8 cellular contexts compared by ENCODE assay signal in the genomic region with DNA sequence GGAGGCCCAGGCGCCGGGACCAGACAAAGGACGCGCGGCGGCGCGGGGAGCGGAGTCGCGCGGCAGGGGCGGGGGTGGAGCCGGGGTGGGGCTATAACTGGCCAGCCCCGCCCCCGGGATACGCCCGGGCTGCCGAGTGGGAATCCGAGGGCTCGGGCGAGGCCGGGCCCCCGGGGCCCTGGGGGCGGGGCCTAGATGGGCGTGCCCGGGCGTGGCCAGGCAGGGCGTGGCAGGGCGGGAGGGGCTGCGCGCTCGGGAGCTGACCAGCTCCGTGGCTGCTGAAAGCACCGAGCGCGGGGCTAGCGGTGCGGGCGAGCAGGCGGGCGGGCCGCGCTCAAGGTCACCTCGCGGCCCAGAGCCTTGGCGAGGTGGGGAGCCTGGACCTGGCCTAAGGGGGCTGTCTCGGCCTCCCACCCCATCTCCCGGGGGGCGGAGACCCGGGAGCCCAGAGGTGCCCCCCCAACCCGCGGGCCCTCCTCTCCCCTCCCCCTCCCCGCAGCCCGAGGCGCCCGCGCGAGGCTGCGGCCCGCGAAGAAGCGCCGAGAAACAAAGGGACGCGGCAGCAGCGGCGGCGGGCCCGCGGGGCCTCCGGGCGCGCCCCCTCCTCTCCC. TPM values are rescaled to one million over a fixed set of nuclear protein-coding genes. Genes with fewer than 3 reads are reported as not detected.
DNase-seq lines count a peak whose midpoint lies in the region; FAIRE-seq and TF ChIP-seq lines count a peak whose summit lies in the region.

No MANE protein-coding gene starts in this region.

- in situ Hi-C loops in GM13976 (cut with MboI; ENCODE audit: low sequenced_read_pairs, unreplicated experiment) = no loop called here
- in situ Hi-C loops in KBM-7 (cut with MboI; ENCODE audit: low pct_unique_long_range_greater_than_20kb, low sequenced_read_pairs) = no loop called here

- no peaks in the 10 kb centered on the region for H3K9me3 ChIP-seq in A673 (ENCODE audit: low read depth, low read length, poor library complexity, severe bottlenecking)

- TF ChIP-seq CTCF in A673 (conservative IDR thresholded peaks at IDR 0.05; ENCODE audit: low read depth, low read length) (no peak), GM13976 (IDR thresholded peaks at IDR 0.05; ENCODE audit: borderline replicate concordance, control extremely low read depth, extremely low read depth, insufficient read depth, missing control alignments) (no peak)

- no peaks in the 10 kb centered on the region for H3K36me3 ChIP-seq in A673 (ENCODE audit: insufficient read depth, low read length, poor library complexity, severe bottlenecking)

- CTCF ChIA-PET in A673 (lab: Charles Lee) = interaction anchor here (0.7 kb wide), 1 partner anchor 96 kb away, joined by 3 read pairs; no protein-coding TSS in a partner anchor

- H3K4me1 ChIP-seq in A673 (ENCODE audit: insufficient read depth, low read length, poor library complexity, severe bottlenecking) = peaks cover 21% of the 10 kb centered on the region

- H3K27ac ChIP-seq in A673 (ENCODE audit: low read depth, low read length, poor library complexity, severe bottlenecking) = no peak overlapping the region

- no TSS peak for BruUV-seq in A673 (replicated peaks; lab: Mats Ljungman, UMichigan)

- POLR2A ChIA-PET in A673 (lab: Charles Lee; ENCODE audit: low non-redundant PET) = no interaction called here

- H3K4me3 ChIP-seq in A673 (ENCODE audit: low read depth, low read length, poor library complexity, severe bottlenecking) = peak overlapping the region; percentile 44

- intact Hi-C loops in A673 (cut with micrococcal nuclease; ENCODE audit: unreplicated experiment) = no loop called here

- DNase-seq in A673 (ENCODE audit: low spot score) = peak; percentile 63
- peak; percentile 52 for DNase-seq in GM13976 (ENCODE audit: low spot score)
- peak; percentile 34 to 39 for DNase-seq in activated CD4-positive, alpha-beta T cell treated with anti-CD3 and anti-CD28 coated beads, Interleukin-2, amount 50 U/mL, for 48 hours
- DNase-seq in hippocampal formation (lab: John Stamatoyannopoulos, UW) = peak; percentile 59 to 78
- peak; percentile 73 for DNase-seq in superior temporal gyrus (ENCODE audit: extremely low spot score)
- no peak for DNase-seq in H54 (ENCODE audit: insufficient read length, low spot score)
- DNase-seq in KBM-7 = no peak
- no peak for DNase-seq in NCI-H510A treated with DMSO at 0.1 percent for 48 hours (lab: John Stamatoyannopoulos, UW)

- peaks cover 21% of the 10 kb centered on the region for H3K27me3 ChIP-seq in A673 (replicated peaks; ENCODE audit: insufficient read depth, low read depth, low read length, poor library complexity)

- TF ChIP-seq POLR2A in H54 (IDR thresholded peaks at IDR 0.05; ENCODE audit: low read depth, low read length) = no peak

- FAIRE-seq in H54 (lab: Jason Lieb, UNC) = no peak

RNA-seq across cellular contexts. Expression of gene ELAVL3, which starts 1.3 kb away (rescaled TPM):
- 5.3 TPM in 2 replicates for total RNA-seq in A673 (2021)

RNA-seq across cellular contexts. Expression of gene ZNF653, which starts 26.1 kb away (rescaled TPM):
- total RNA-seq in A673 (2021) = 15.9 and 16.4 TPM in 2 replicates

RNA-seq across cellular contexts. Expression of gene PRKCSH, which starts 44.1 kb away (rescaled TPM):
- 456 and 468 TPM in 2 replicates for total RNA-seq in A673 (2021)

RNA-seq across cellular contexts. Expression of gene ODAD3, which starts 44.7 kb away (rescaled TPM):
- total RNA-seq in A673 (2021) = 0.39 and 1.4 TPM in 2 replicates

RNA-seq across cellular contexts. Expression of gene ECSIT, which starts 49.4 kb away (rescaled TPM):
- 64.7 and 74.8 TPM in 2 replicates for total RNA-seq in A673 (2021)

Comparison
In these comparisons a context has a peak if more than half of its experiments do, and no peak if none do; other contexts are left out.
1. DNase-seq: peak in A673 (single experiment), GM13976 (single experiment), activated CD4-positive, alpha-beta T cell treated with anti-CD3 and anti-CD28 coated beads, Interleukin-2, amount 50 U/mL, for 48 hours (2 of 2), hippocampal formation (2 of 2) and superior temporal gyrus (single experiment); none in H54 (single experiment), KBM-7 (single experiment) and NCI-H510A treated with DMSO at 0.1 percent for 48 hours (single experiment).